In the genomic region with DNA sequence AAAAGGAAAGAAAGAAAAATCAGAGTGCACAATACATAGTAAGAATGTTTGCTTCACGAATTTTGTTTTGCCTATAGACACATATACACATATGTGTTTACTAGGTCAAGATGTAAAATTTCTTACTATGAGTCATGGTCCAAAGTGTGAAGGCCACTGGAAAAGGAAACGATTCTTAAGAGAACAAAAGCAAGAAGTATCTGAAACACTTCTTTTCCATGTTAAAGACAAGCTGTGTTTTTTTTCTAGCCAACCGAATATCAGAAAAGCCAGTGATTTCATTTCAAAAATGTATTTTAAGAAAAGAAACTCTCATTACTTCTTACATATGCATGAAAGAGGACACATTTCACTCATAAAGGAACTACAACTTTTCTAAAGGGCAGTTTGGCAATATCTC, we compare ENCODE assay signal across 8 cellular contexts. TPM values are rescaled to one million over a fixed set of nuclear protein-coding genes. Genes with fewer than 3 reads are reported as not detected.
DNase-seq lines count a peak whose midpoint lies in the region; ATAC-seq, FAIRE-seq and TF ChIP-seq lines count a peak whose summit lies in the region.

No MANE protein-coding gene starts in this region.

- TF ChIP-seq POLR2A in GM12892 (IDR thresholded peaks at IDR 0.05; ENCODE audit: low read depth, low read length) = no peak

- peaks cover 8% of the 10 kb centered on the region for H3K4me1 Mint-ChIP-seq in progenitor cell of endocrine pancreas (ENCODE audit: low read depth)

- peaks cover 0 to 6% of the 10 kb centered on the region in 2 donors for H3K36me3 ChIP-seq in left lung

- intact Hi-C loops in left lung (cut with DNase I) = no loop called here

- no peaks in the 10 kb centered on the region for H3K27me3 ChIP-seq in left lung

- TF ChIP-seq CTCF in left lung (IDR thresholded peaks at IDR 0.05) = no peak
- TF ChIP-seq CTCF in progenitor cell of endocrine pancreas (IDR thresholded peaks at IDR 0.05; ENCODE audit: unreplicated experiment) = no peak

- H3K36me3 Mint-ChIP-seq in progenitor cell of endocrine pancreas (ENCODE audit: insufficient read depth) = peaks cover 8% of the 10 kb centered on the region

- H3K27me3 Mint-ChIP-seq in progenitor cell of endocrine pancreas = no peaks in the 10 kb centered on the region

- no peak overlapping the region for H3K4me3 ChIP-seq in left lung

- DNase-seq in GM12892 (ENCODE audit: insufficient read length) (no peak), left lung (no peak), progenitor cell of endocrine pancreas (ENCODE audit: low spot score, unreplicated experiment) (no peak), SHP77 treated with DMSO at 0.1 percent for 48 hours (lab: John Stamatoyannopoulos, UW) (no peak), nucleus accumbens (lab: John Stamatoyannopoulos, UW) (no peak)
- no peak for DNase-seq in effector CD8-positive, alpha-beta T cell (lab: John Stamatoyannopoulos, UW)

- peak; percentile 77 for FAIRE-seq in GM12892 (lab: Jason Lieb, UNC)

- H3K27ac Mint-ChIP-seq in progenitor cell of endocrine pancreas = no peak overlapping the region

- peak overlapping the region; percentile 60 to 77 for H3K27ac ChIP-seq in left lung

- no peak overlapping the region for H3K4me3 Mint-ChIP-seq in progenitor cell of endocrine pancreas (ENCODE audit: low read depth)

- H3K4me1 ChIP-seq in left lung = peaks cover 0 to 18% of the 10 kb centered on the region in 2 donors

- H3K9me3 Mint-ChIP-seq in progenitor cell of endocrine pancreas (ENCODE audit: low read depth) = no peaks in the 10 kb centered on the region

- ATAC-seq in GM21381 (IDR thresholded peaks at IDR 0.05; ENCODE audit: unreplicated experiment) (peak; percentile 42), HG03439 (IDR thresholded peaks at IDR 0.05; ENCODE audit: unreplicated experiment) (peak; percentile 47), left lung (no peak)

- no peaks in the 10 kb centered on the region for H3K9me3 ChIP-seq in left lung

RNA-seq across cellular contexts. Expression of a gene that starts 24.9 kb away (rescaled TPM):
- 23.6 TPM for polyA plus RNA-seq in GM12892 (2012; ENCODE audit: missing spikeins)
- total RNA-seq in left lung (10 to 100 TPM; 13.4 to 17.3 TPM), progenitor cell of endocrine pancreas (14.2 and 14.8 TPM in 2 replicates)

RNA-seq across cellular contexts. Expression of a gene that starts 25.0 kb away (rescaled TPM):
- 0.32 TPM for polyA plus RNA-seq in GM12892 (2012; ENCODE audit: missing spikeins)
- total RNA-seq in left lung (1 to 10 TPM; 1.5 to 1.8 TPM), progenitor cell of endocrine pancreas (3.6 and 3.8 TPM in 2 replicates)

RNA-seq across cellular contexts. Expression of a gene that starts 43.4 kb away (rescaled TPM):
- 34.5 TPM for polyA plus RNA-seq in GM12892 (2012; ENCODE audit: missing spikeins)
- 10 to 100 TPM; 13.9 to 17.1 TPM for total RNA-seq in left lung
- 22.8 and 26.8 TPM in 2 replicates for total RNA-seq in progenitor cell of endocrine pancreas

RNA-seq across cellular contexts. Expression of a gene that starts 52.4 kb away (rescaled TPM):
- polyA plus RNA-seq in GM12892 (2012; ENCODE audit: missing spikeins) = 279 TPM
- 100 to 1,000 TPM; 212 to 251 TPM for total RNA-seq in left lung
- 378 and 386 TPM in 2 replicates for total RNA-seq in progenitor cell of endocrine pancreas
